Comparison of ENCODE assay signal across 18 cellular contexts in genomic region chr5:33761139-33761538, GRCh38.
DNase-seq lines count a peak whose midpoint lies in the region; FAIRE-seq and TF ChIP-seq lines count a peak whose summit lies in the region.
"Had no signal": no experiment of that assay in that cellular context is flagged by ENCODE, and none has a peak within 500 bp of the region (broad histone marks: within the 10 kb centered on the region; RNA-seq: fewer than 3 reads in every experiment).

No MANE protein-coding gene starts in this region.

- FAIRE-seq in HTR-8/SVneo (lab: Jason Lieb, UNC) = peak; percentile 91
- FAIRE-seq: bronchial epithelial cell had no signal

- DNase-seq in AG10803 (ENCODE audit: low read depth) (peak; percentile 64), HTR-8/SVneo (ENCODE audit: insufficient read length, low spot score) (peak; percentile 56), cardiac fibroblast (ENCODE audit: low read depth in 2 of 2) (peak; percentile 26 to 34), islet precursor cell (peak; percentile 89), globus pallidus (ENCODE audit: low spot score) (no peak), 8988T (no peak)
- DNase-seq in activated naive CD4-positive, alpha-beta T cell treated with anti-CD3 and anti-CD28 coated beads, Interleukin-2, amount 50 U/mL, for 16 hours = no peak
- no peak for DNase-seq in activated T-cell treated with anti-CD3 and anti-CD28 coated beads, Interleukin-2, amount 50 U/mL, for 48 hours
- DNase-seq: activated CD4-positive, alpha-beta T cell treated with anti-CD3 and anti-CD28 coated beads for 48 hours; activated naive CD4-positive, alpha-beta T cell treated with anti-CD3 and anti-CD28 coated beads for 36 hours; CD4-positive, alpha-beta T cell; DND-41; heart right ventricle; PC-3; sigmoid colon; uterus had no signal

- TF ChIP-seq CTCF in AG10803 (conservative IDR thresholded peaks at IDR 0.05; ENCODE audit: low read length) (no peak), cardiac fibroblast (IDR thresholded peaks at IDR 0.05; ENCODE audit: low read depth, low read length) (no peak)

- no peak overlapping the region for H3K4me3 ChIP-seq in AG10803 (ENCODE audit: low read length)
- no peak overlapping the region for H3K4me3 ChIP-seq in cardiac fibroblast (replicated peaks in 1 of 2; ENCODE audit: low read depth in 2 of 2, low read length in 2 of 2)
- H3K4me3 ChIP-seq: heart right ventricle, sigmoid colon, SK-N-MC, uterus had no signal

Comparison
In these comparisons a context has a peak if more than half of its experiments do, and no peak if none do; other contexts are left out.
1. DNase-seq: peak in AG10803 (single experiment), HTR-8/SVneo (single experiment), cardiac fibroblast (2 of 2) and islet precursor cell (single experiment); none in globus pallidus (single experiment), 8988T (single experiment), activated naive CD4-positive, alpha-beta T cell treated with anti-CD3 and anti-CD28 coated beads, Interleukin-2, amount 50 U/mL, for 16 hours (single experiment) and activated T-cell treated with anti-CD3 and anti-CD28 coated beads, Interleukin-2, amount 50 U/mL, for 48 hours (0 of 2).